In genomic region chr15:43081283-43081682, GRCh38 we compare ENCODE assay signal across 17 cellular contexts.
"Had no signal": no experiment of that assay in that cellular context is flagged by ENCODE, and none has a peak within 500 bp of the region (broad histone marks: within the 10 kb centered on the region; RNA-seq: fewer than 3 reads in every experiment).

No MANE protein-coding gene starts in this region.

- ATAC-seq: heart left ventricle; left lobe of liver; natural killer cell; stimulated activated naive B cell treated with anti-CD40 and anti-IgM and Interleukin-4, amounts not matched to agents 10 μg/mL and 1 μg/mL and 100 μg/mL, for 72 hours; stimulated activated naive CD8-positive, alpha-beta T cell treated with anti-CD3 and anti-CD28 coated beads, Interleukin-15, amount 100 ng/mL, for 72 hours had no signal

- H3K27ac ChIP-seq: coronary artery, heart left ventricle, right atrium auricular region, sigmoid colon, skin epidermis, thoracic aorta, transverse colon had no signal

- H3K4me1 ChIP-seq: right atrium auricular region had no signal

- DNase-seq: effector CD4-positive, alpha-beta T cell; heart left ventricle; hippocampal formation; kidney glomerular epithelial cell; natural killer cell; posterior cingulate gyrus; sigmoid colon; stimulated activated CD4-positive, alpha-beta T cell treated with anti-CD3 and anti-CD28 coated beads, Interleukin-2, amount 100 ng/mL, for 24 hours; stimulated activated CD4-positive, alpha-beta T cell treated with anti-CD3 and anti-CD28 coated beads, Interleukin-4, amount 100 ng/mL, for 4 hours; stimulated activated naive B cell treated with anti-CD40 and anti-IgM and Interleukin-4, amounts not matched to agents 10 μg/mL and 1 μg/mL and 100 μg/mL, for 72 hours; stimulated activated naive CD8-positive, alpha-beta T cell treated with anti-CD3 and anti-CD28 coated beads, Interleukin-15, amount 100 ng/mL, for 72 hours; transverse colon had no signal

- H3K4me3 ChIP-seq: coronary artery, heart left ventricle, right atrium auricular region, sigmoid colon, skin epidermis, thoracic aorta, transverse colon had no signal

- H3K27me3 ChIP-seq: heart left ventricle, right atrium auricular region, sigmoid colon, transverse colon had no signal

- H3K9me3 ChIP-seq: heart left ventricle, right atrium auricular region, sigmoid colon, thoracic aorta, transverse colon had no signal
